ENCODE assay signal across 18 cellular contexts in genomic region chr1:185969524-185969991, GRCh38.
DNase-seq lines count a peak whose midpoint lies in the region; ATAC-seq and TF ChIP-seq lines count a peak whose summit lies in the region.
"Had no signal": no experiment of that assay in that cellular context is flagged by ENCODE, and none has a peak within 500 bp of the region (broad histone marks: within the 10 kb centered on the region; RNA-seq: fewer than 3 reads in every experiment).

No MANE protein-coding gene starts in this region.

- H3K79me2 ChIP-seq in SK-N-SH (ENCODE audit: insufficient read depth) = no peaks in the 10 kb centered on the region
- H3K79me2 ChIP-seq in smooth muscle cell (ENCODE audit: low read depth) = no peaks in the 10 kb centered on the region

- H3K9me3 Mint-ChIP-seq in activated T-helper 17 cell treated with anti-CD3 and anti-CD28 coated beads, Interleukin-2, amount 50 U/mL, for 72 hours = no peaks in the 10 kb centered on the region
- H3K9me3 Mint-ChIP-seq: activated CD4-positive, alpha-beta T cell treated with anti-CD3 and anti-CD28 coated beads, Interleukin-2, amount 10 ng/mL, durations not matched to agents 7 days and 5 days; activated naive CD4-positive, alpha-beta T cell treated with anti-CD3 and anti-CD28 coated beads for 36 hours had no signal

- DNase-seq in GM03348 (ENCODE audit: low spot score) = peak; percentile 9
- no peak for DNase-seq in SK-N-SH
- DNase-seq in fibroblast of pulmonary artery (ENCODE audit: low read depth) = peak; percentile 32
- no peak for DNase-seq in smooth muscle cell (lab: John Stamatoyannopoulos, UW; ENCODE audit: unreplicated experiment)
- no peak for DNase-seq in COR-L47 (lab: John Stamatoyannopoulos, UW)
- DNase-seq: activated CD4-positive, alpha-beta T cell treated with anti-CD3 and anti-CD28 coated beads, Interleukin-2, amount 10 ng/mL, durations not matched to agents 7 days and 5 days; activated naive CD4-positive, alpha-beta T cell treated with anti-CD3 and anti-CD28 coated beads for 36 hours; body of pancreas; DMS79; NCI-H1694; NCI-H446 treated with DMSO at 0.1 percent for 48 hours; occipital lobe; small intestine; tibial artery had no signal

- H3K4me3 ChIP-seq in SK-N-SH (ENCODE audit: low read depth in 2 of 2, low read length in 1 of 2) = no peak overlapping the region
- H3K4me3 ChIP-seq in fibroblast of pulmonary artery (replicated peaks; ENCODE audit: low read depth, low read length) = no peak overlapping the region
- H3K4me3 ChIP-seq in smooth muscle cell = no peak overlapping the region
- H3K4me3 ChIP-seq: body of pancreas, tibial artery had no signal

- CTCF ChIA-PET in SK-N-SH (lab: Yijun Ruan, JAX) = no interaction called here

- no peaks in the 10 kb centered on the region for H3K9me3 ChIP-seq in SK-N-SH
- no peaks in the 10 kb centered on the region for H3K9me3 ChIP-seq in smooth muscle cell (replicated peaks; ENCODE audit: low read depth)
- H3K9me3 ChIP-seq: body of pancreas, tibial artery had no signal

- H3K36me3 Mint-ChIP-seq in activated T-helper 17 cell treated with anti-CD3 and anti-CD28 coated beads, Interleukin-2, amount 50 U/mL, for 72 hours (ENCODE audit: low read depth) = no peaks in the 10 kb centered on the region
- H3K36me3 Mint-ChIP-seq: CD14-positive monocyte had no signal

- H3K27ac ChIP-seq in SK-N-SH (ENCODE audit: low read depth in 2 of 2, low read length in 1 of 2) = peak overlapping the region; percentile 37 to 78; a peak in 3 of 4 replicates
- H3K27ac ChIP-seq in smooth muscle cell (ENCODE audit: low read depth) = peak overlapping the region; percentile 99
- H3K27ac ChIP-seq: body of pancreas had no signal

- no peak for ATAC-seq in GM18909 (IDR thresholded peaks at IDR 0.05; ENCODE audit: poor library complexity, unreplicated experiment)
- ATAC-seq in activated T-helper 17 cell treated with anti-CD3 and anti-CD28 coated beads, Interleukin-2, amount 50 U/mL, for 72 hours (replicated peaks) = no peak
- ATAC-seq: body of pancreas, esophagus mucosa had no signal

- H4K20me1 ChIP-seq in SK-N-SH (ENCODE audit: insufficient read depth) = no peaks in the 10 kb centered on the region
- no peaks in the 10 kb centered on the region for H4K20me1 ChIP-seq in smooth muscle cell (ENCODE audit: low read depth)

- TF ChIP-seq EP300 in SK-N-SH (IDR thresholded peaks at IDR 0.05; ENCODE audit: borderline replicate concordance in 1 of 2, low read depth in 1 of 2, low read length in 1 of 2) = no peak

- TF ChIP-seq RAD21 in SK-N-SH (IDR thresholded peaks at IDR 0.05; ENCODE audit: low read length) = no peak

- H3K9ac ChIP-seq in SK-N-SH (no peak overlapping the region), smooth muscle cell (ENCODE audit: low read depth) (no peak overlapping the region)

- H3K4me1 Mint-ChIP-seq in activated T-helper 17 cell treated with anti-CD3 and anti-CD28 coated beads, Interleukin-2, amount 50 U/mL, for 72 hours = no peaks in the 10 kb centered on the region
- H3K4me1 Mint-ChIP-seq: activated CD4-positive, alpha-beta T cell treated with anti-CD3 and anti-CD28 coated beads, Interleukin-2, amount 10 ng/mL, durations not matched to agents 7 days and 5 days; CD14-positive monocyte had no signal

- H3K9me2 ChIP-seq in SK-N-SH = no peaks in the 10 kb centered on the region

- POLR2A ChIA-PET in SK-N-SH (lab: Yijun Ruan, JAX) = no interaction called here

- H2AFZ ChIP-seq in SK-N-SH (ENCODE audit: low read depth) = no peak overlapping the region
- no peak overlapping the region for H2AFZ ChIP-seq in smooth muscle cell (ENCODE audit: low read depth)

- H3F3A ChIP-seq in SK-N-SH (replicated peaks; ENCODE audit: insufficient read depth) (peaks cover 18% of the 10 kb centered on the region), smooth muscle cell (ENCODE audit: low read depth) (peaks cover 22% of the 10 kb centered on the region)

- peaks cover 4 to 6% of the 10 kb centered on the region in 2 experiments for H3K36me3 ChIP-seq in SK-N-SH (replicated peaks in 1 of 2; ENCODE audit: control insufficient read depth in 1 of 2, insufficient read depth in 2 of 2, low read length in 1 of 2)
- no peaks in the 10 kb centered on the region for H3K36me3 ChIP-seq in smooth muscle cell (ENCODE audit: low read depth)
- H3K36me3 ChIP-seq: tibial artery had no signal

- H3K4me2 ChIP-seq in SK-N-SH (no peak overlapping the region), smooth muscle cell (peak overlapping the region; percentile 39)

- H3K27me3 ChIP-seq in SK-N-SH (ENCODE audit: insufficient read depth) (peaks cover 6% of the 10 kb centered on the region; the same call in 1 of the 2 replicates), smooth muscle cell (ENCODE audit: low read depth) (no peaks in the 10 kb centered on the region)
- H3K27me3 ChIP-seq: body of pancreas, tibial artery had no signal

- no peak overlapping the region for H3K4me3 Mint-ChIP-seq in activated T-helper 17 cell treated with anti-CD3 and anti-CD28 coated beads, Interleukin-2, amount 50 U/mL, for 72 hours
- H3K4me3 Mint-ChIP-seq: activated CD4-positive, alpha-beta T cell treated with anti-CD3 and anti-CD28 coated beads, Interleukin-2, amount 10 ng/mL, durations not matched to agents 7 days and 5 days; activated naive CD4-positive, alpha-beta T cell treated with anti-CD3 and anti-CD28 coated beads for 36 hours; CD14-positive monocyte had no signal

- peaks cover 10 to 12% of the 10 kb centered on the region in 2 experiments; a peak in 3 of 4 replicates for H3K4me1 ChIP-seq in SK-N-SH (ENCODE audit: control insufficient read depth in 1 of 2, insufficient read depth in 2 of 2, low read depth in 1 of 2, low read length in 1 of 2)
- peaks cover 45% of the 10 kb centered on the region for H3K4me1 ChIP-seq in smooth muscle cell (ENCODE audit: low read depth)
- H3K4me1 ChIP-seq: body of pancreas had no signal

- H3K27me3 Mint-ChIP-seq in activated T-helper 17 cell treated with anti-CD3 and anti-CD28 coated beads, Interleukin-2, amount 50 U/mL, for 72 hours = peaks cover 10% of the 10 kb centered on the region

- no peak overlapping the region for H3K27ac Mint-ChIP-seq in activated T-helper 17 cell treated with anti-CD3 and anti-CD28 coated beads, Interleukin-2, amount 50 U/mL, for 72 hours
- H3K27ac Mint-ChIP-seq: activated CD4-positive, alpha-beta T cell treated with anti-CD3 and anti-CD28 coated beads, Interleukin-2, amount 10 ng/mL, durations not matched to agents 7 days and 5 days; activated naive CD4-positive, alpha-beta T cell treated with anti-CD3 and anti-CD28 coated beads for 36 hours; CD14-positive monocyte had no signal

- no peak for TF ChIP-seq CTCF in SK-N-SH (IDR thresholded peaks at IDR 0.05)
- no peak for TF ChIP-seq CTCF in fibroblast of pulmonary artery (IDR thresholded peaks at IDR 0.05; ENCODE audit: low read length, missing control alignments)
- no peak for TF ChIP-seq CTCF in smooth muscle cell (IDR thresholded peaks at IDR 0.05; ENCODE audit: borderline replicate concordance, insufficient read depth, poor library complexity, severe bottlenecking)

TF ChIP-seq in SK-N-SH, 30 proteins besides CTCF, POLR2A, EP300 and RAD21 (continues in another document):
- TF ChIP-seq EZH2phosphoT487 (IDR thresholded peaks at IDR 0.05; ENCODE audit: borderline replicate concordance, low read depth) (no peak), MXI1 (IDR thresholded peaks at IDR 0.05; ENCODE audit: low read depth, low read length) (no peak), FOSL2 (IDR thresholded peaks at IDR 0.05; ENCODE audit: borderline replicate concordance, low read depth) (no peak), GABPA (IDR thresholded peaks at IDR 0.05; ENCODE audit: low read depth) (no peak), RFX5 (IDR thresholded peaks at IDR 0.05; ENCODE audit: low read length) (no peak)
- TF ChIP-seq, protein P1, sequence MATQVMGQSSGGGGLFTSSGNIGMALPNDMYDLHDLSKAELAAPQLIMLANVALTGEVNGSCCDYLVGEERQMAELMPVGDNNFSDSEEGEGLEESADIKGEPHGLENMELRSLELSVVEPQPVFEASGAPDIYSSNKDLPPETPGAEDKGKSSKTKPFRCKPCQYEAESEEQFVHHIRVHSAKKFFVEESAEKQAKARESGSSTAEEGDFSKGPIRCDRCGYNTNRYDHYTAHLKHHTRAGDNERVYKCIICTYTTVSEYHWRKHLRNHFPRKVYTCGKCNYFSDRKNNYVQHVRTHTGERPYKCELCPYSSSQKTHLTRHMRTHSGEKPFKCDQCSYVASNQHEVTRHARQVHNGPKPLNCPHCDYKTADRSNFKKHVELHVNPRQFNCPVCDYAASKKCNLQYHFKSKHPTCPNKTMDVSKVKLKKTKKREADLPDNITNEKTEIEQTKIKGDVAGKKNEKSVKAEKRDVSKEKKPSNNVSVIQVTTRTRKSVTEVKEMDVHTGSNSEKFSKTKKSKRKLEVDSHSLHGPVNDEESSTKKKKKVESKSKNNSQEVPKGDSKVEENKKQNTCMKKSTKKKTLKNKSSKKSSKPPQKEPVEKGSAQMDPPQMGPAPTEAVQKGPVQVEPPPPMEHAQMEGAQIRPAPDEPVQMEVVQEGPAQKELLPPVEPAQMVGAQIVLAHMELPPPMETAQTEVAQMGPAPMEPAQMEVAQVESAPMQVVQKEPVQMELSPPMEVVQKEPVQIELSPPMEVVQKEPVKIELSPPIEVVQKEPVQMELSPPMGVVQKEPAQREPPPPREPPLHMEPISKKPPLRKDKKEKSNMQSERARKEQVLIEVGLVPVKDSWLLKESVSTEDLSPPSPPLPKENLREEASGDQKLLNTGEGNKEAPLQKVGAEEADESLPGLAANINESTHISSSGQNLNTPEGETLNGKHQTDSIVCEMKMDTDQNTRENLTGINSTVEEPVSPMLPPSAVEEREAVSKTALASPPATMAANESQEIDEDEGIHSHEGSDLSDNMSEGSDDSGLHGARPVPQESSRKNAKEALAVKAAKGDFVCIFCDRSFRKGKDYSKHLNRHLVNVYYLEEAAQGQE (IDR thresholded peaks at IDR 0.05; ENCODE audit: low read depth, low read length) = no peak
- TF ChIP-seq, protein P2, sequence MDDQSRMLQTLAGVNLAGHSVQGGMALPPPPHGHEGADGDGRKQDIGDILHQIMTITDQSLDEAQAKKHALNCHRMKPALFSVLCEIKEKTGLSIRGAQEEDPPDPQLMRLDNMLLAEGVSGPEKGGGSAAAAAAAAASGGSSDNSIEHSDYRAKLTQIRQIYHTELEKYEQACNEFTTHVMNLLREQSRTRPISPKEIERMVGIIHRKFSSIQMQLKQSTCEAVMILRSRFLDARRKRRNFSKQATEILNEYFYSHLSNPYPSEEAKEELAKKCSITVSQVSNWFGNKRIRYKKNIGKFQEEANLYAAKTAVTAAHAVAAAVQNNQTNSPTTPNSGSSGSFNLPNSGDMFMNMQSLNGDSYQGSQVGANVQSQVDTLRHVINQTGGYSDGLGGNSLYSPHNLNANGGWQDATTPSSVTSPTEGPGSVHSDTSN (IDR thresholded peaks at IDR 0.05) = no peak

Comparison
In these comparisons a context has a peak if more than half of its experiments do, and no peak if none do; other contexts are left out.
1. DNase-seq: peak in GM03348 (single experiment) and fibroblast of pulmonary artery (single experiment); none in SK-N-SH (single experiment), smooth muscle cell (single experiment) and COR-L47 (single experiment).